In the genomic region with DNA sequence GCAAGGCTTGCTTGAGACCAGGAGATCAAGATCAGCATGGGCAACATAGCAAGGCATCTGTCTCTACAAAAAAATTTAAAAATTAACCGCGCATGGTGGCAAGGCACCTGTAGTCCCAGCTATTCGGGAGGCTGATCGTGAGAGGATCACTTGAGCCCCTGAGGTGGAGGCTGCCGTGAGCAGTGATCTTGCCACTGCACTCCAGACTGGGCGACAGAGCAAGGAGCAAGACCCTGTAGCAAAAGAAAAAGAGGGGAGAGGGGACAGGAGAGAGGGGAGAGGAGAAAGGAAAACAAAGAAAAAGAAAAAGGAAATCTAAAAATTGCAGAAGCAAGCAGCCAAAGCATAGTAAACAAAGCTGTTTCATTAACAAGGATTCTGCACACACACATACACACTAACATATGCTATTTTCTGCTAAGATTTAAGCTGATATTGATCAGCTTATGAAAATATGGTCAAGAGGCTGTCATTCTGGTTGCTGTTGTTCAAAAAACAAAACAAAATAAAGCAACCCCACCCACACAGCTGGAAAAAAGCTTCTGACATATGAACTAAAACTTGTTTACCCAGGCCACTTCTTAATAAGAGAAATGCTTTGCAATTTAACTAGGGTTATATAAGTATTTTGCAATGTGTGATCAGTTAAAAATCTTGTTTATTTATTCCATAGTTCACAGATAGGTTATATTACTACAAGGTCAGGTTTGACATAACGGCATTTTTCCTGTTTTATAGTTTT, we compare ENCODE assay signal across 10 cellular contexts. TPM values are rescaled to one million over a fixed set of nuclear protein-coding genes. Genes with fewer than 3 reads are reported as not detected.
DNase-seq lines count a peak whose midpoint lies in the region; ATAC-seq and TF ChIP-seq lines count a peak whose summit lies in the region.
"Had no signal": no experiment of that assay in that cellular context is flagged by ENCODE, and none has a peak within 500 bp of the region (broad histone marks: within the 10 kb centered on the region; RNA-seq: fewer than 3 reads in every experiment).

No MANE protein-coding gene starts in this region.

- H3K4me1 ChIP-seq in breast epithelium: no peaks in the 10 kb centered on the region
- H3K4me1 ChIP-seq in muscle layer of colon (ENCODE audit: insufficient read depth, low read length): peaks cover 11% of the 10 kb centered on the region

- H3K4me1 Mint-ChIP-seq in HFFc6 (ENCODE audit: low read depth): peaks cover 32% of the 10 kb centered on the region

- H3K4me3 Mint-ChIP-seq in HFFc6: peak overlapping the region; percentile 98

- ATAC-seq in esophagus mucosa: no peak
- no peak for ATAC-seq in GM18867 (IDR thresholded peaks at IDR 0.05; ENCODE audit: unreplicated experiment)

- TF ChIP-seq POLR2A in breast epithelium (IDR thresholded peaks at IDR 0.05): no peak

- H3K27me3 Mint-ChIP-seq in HFFc6 (ENCODE audit: insufficient read depth): no peaks in the 10 kb centered on the region

- DNase-seq in HFFc6 (no peak), breast epithelium (ENCODE audit: low spot score in 2 of 2) (no peak), 8988T (no peak), T1000 (lab: John Stamatoyannopoulos, UW) (no peak)

- H3K27me3 ChIP-seq in breast epithelium: no peaks in the 10 kb centered on the region
- H3K27me3 ChIP-seq in muscle layer of colon (ENCODE audit: control insufficient read depth in 1 of 2, insufficient read depth in 2 of 2, low read length in 2 of 2): no peaks in the 10 kb centered on the region
- H3K27me3 ChIP-seq: SJSA1 had no signal

- TF ChIP-seq CTCF in 22Rv1 (IDR thresholded peaks at IDR 0.05): no peak
- no peak for TF ChIP-seq CTCF in HFFc6 (IDR thresholded peaks at IDR 0.05)
- TF ChIP-seq CTCF in breast epithelium (IDR thresholded peaks at IDR 0.05): no peak

- intact Hi-C loops in breast epithelium (cut with DNase I; ENCODE audit: low total_unique reads): no loop called here

- H3K36me3 ChIP-seq in breast epithelium (no peaks in the 10 kb centered on the region), muscle layer of colon (ENCODE audit: insufficient read depth, low read length) (no peaks in the 10 kb centered on the region)

- peak overlapping the region; percentile 14 for H3K9ac ChIP-seq in muscle layer of colon (ENCODE audit: low read length)

- H3K9me3 ChIP-seq in breast epithelium (no peaks in the 10 kb centered on the region), muscle layer of colon (ENCODE audit: low read length) (no peaks in the 10 kb centered on the region)
- H3K9me3 ChIP-seq: SJSA1 had no signal

- peaks cover 8% of the 10 kb centered on the region; the same call in 1 of the 2 replicates for H3K36me3 Mint-ChIP-seq in HFFc6 (ENCODE audit: low read depth)

- peak overlapping the region; percentile 88 to 97 (median 93) for H3K4me3 ChIP-seq in breast epithelium
- H3K4me3 ChIP-seq in muscle layer of colon (ENCODE audit: low read depth in 1 of 2, low read length in 2 of 2): peak overlapping the region in 1 of 2 donors; percentile 82

- peak overlapping the region; percentile 93 for H3K27ac Mint-ChIP-seq in HFFc6

- peak overlapping the region; percentile 84 for H3K27ac ChIP-seq in 22Rv1
- peak overlapping the region; percentile 60 to 98 for H3K27ac ChIP-seq in breast epithelium
- no peak overlapping the region for H3K27ac ChIP-seq in muscle layer of colon (ENCODE audit: low read depth, low read length)

- no peaks in the 10 kb centered on the region for H3K9me3 Mint-ChIP-seq in HFFc6

RNA-seq across cellular contexts. Expression of a gene that starts 1.8 kb away (rescaled TPM):
- total RNA-seq in HFFc6 (2021; fragmentation: NEBNext Ultra II Directional; extraction: Animal tissue kit (Norgen Biotek cat#: 25700)): 10 to 100 TPM; 21.7 to 28.0 (median 25.2) TPM
- total RNA-seq in breast epithelium (10 to 100 TPM; 62.5 to 76.5 (median 72.1) TPM), esophagus mucosa (17.7 TPM)

RNA-seq across cellular contexts. Expression of a gene that starts 12.3 kb away (rescaled TPM):
- not detected for total RNA-seq in HFFc6 (2021; fragmentation: NEBNext Ultra II Directional; extraction: Animal tissue kit (Norgen Biotek cat#: 25700))
- not detected for total RNA-seq in breast epithelium
- total RNA-seq in esophagus mucosa: not detected
- total RNA-seq: myocyte, SJSA1 had no signal

RNA-seq across cellular contexts. Expression of a gene that starts 51.5 kb away (rescaled TPM):
- 10 to 100 TPM; 21.0 to 25.7 (median 23.4) TPM for total RNA-seq in HFFc6 (2021; fragmentation: NEBNext Ultra II Directional; extraction: Animal tissue kit (Norgen Biotek cat#: 25700))
- total RNA-seq in breast epithelium: 10 to 100 TPM; 33.4 to 44.6 (median 41.0) TPM
- total RNA-seq in esophagus mucosa: 24.3 TPM
